ENCODE assay signal across 16 cellular contexts in the genomic region with DNA sequence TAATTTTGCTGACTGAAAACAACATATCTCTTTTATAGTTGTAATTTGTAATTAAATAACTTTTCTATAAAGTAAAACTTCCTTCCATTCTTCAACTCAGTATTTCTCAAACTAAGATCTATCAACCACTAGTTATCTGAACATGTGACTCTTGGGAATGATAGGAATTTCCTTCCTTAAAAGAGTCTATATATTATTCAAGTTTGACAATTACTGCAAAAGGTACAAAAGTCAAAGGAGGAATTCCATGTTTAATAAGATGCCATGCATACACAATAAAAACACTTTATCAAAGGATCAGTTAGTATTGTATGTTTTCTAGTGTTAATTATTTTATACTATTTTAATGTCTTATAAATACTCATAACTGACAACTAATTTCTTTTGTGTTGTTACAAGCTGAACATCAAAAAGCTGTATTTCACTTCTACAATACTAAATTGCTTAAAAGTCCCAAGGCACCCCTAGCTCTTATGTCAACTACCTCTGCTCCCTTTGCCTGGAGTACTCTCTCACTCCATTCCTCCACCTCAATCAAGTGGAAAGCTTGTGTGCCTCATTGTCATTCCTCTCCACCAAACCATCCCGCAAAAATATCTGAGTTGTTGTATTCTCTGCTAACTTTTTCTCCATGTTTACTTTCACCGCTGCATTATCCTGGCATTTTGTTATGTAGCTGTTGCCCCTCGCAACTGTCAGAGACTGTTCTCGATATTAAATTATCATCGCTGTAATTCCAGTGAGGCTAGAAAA.
DNase-seq lines count a peak whose midpoint lies in the region; ATAC-seq, FAIRE-seq and TF ChIP-seq lines count a peak whose summit lies in the region.
"Had no signal": no experiment of that assay in that cellular context is flagged by ENCODE, and none has a peak within 500 bp of the region (broad histone marks: within the 10 kb centered on the region; RNA-seq: fewer than 3 reads in every experiment).

No MANE protein-coding gene starts in this region.

- H3K27ac Mint-ChIP-seq in Caco-2 (ENCODE audit: unreplicated experiment) (peak overlapping the region; percentile 4), astrocyte (ENCODE audit: unreplicated experiment) (no peak overlapping the region), mesothelial cell of epicardium (peak overlapping the region; percentile 29)

- H3K27me3 ChIP-seq in Caco-2 (replicated peaks; ENCODE audit: control insufficient read depth, insufficient read depth, low read length), result no peaks in the 10 kb centered on the region
- no peaks in the 10 kb centered on the region for H3K27me3 ChIP-seq in astrocyte (ENCODE audit: insufficient read depth, low read length)
- no peaks in the 10 kb centered on the region for H3K27me3 ChIP-seq in body of pancreas

- peaks cover 23% of the 10 kb centered on the region for H3K4me1 ChIP-seq in Caco-2
- H3K4me1 ChIP-seq in astrocyte (ENCODE audit: insufficient read depth, low read length), result no peaks in the 10 kb centered on the region
- peaks cover 5% of the 10 kb centered on the region for H3K4me1 ChIP-seq in body of pancreas

- H3K9me3 Mint-ChIP-seq in Caco-2 (ENCODE audit: unreplicated experiment) (no peaks in the 10 kb centered on the region), astrocyte (ENCODE audit: unreplicated experiment) (no peaks in the 10 kb centered on the region), mesothelial cell of epicardium (peaks cover 6% of the 10 kb centered on the region)

- no peaks in the 10 kb centered on the region for H4K20me1 ChIP-seq in astrocyte (ENCODE audit: insufficient read depth, low read length)

- POLR2A ChIA-PET in Caco-2 (lab: Charles Lee), result no interaction called here

- DNase-seq in Caco-2 (no peak), astrocyte (ENCODE audit: low read depth) (peak; percentile 56), glomerular visceral epithelial cell (ENCODE audit: extremely low spot score) (peak; percentile 39), mesothelial cell of epicardium (ENCODE audit: low spot score in 2 of 2, unreplicated experiment in 2 of 2) (no peak), GM13977 (ENCODE audit: low spot score) (no peak), body of pancreas (no peak), posterior vena cava (ENCODE audit: low spot score) (no peak), HCEC 1CT (no peak)
- DNase-seq: AML-193, DMS79 treated with DMSO at 0.1 percent for 48 hours, KG1, NCI-H1048, NCI-H1694, NCI-H2107, NCI-H345 had no signal

- WGBS in body of pancreas, 2 donors, result 93% methylated on average over 5 of the region's 5 CpGs

- CTCF ChIA-PET in Caco-2 (lab: Charles Lee), result no interaction called here

- TF ChIP-seq POLR2A in body of pancreas (IDR thresholded peaks at IDR 0.05), result no peak

- H2AFZ ChIP-seq in astrocyte (ENCODE audit: low read depth, low read length), result no peak overlapping the region

- H3K27ac ChIP-seq in astrocyte (ENCODE audit: low read depth, low read length), result no peak overlapping the region
- no peak overlapping the region for H3K27ac ChIP-seq in body of pancreas

- peaks cover 8% of the 10 kb centered on the region for H3K4me1 Mint-ChIP-seq in Caco-2 (ENCODE audit: low read depth, unreplicated experiment)
- peaks cover 19% of the 10 kb centered on the region for H3K4me1 Mint-ChIP-seq in astrocyte (ENCODE audit: low read depth, unreplicated experiment)
- H3K4me1 Mint-ChIP-seq in mesothelial cell of epicardium, result peaks cover 26% of the 10 kb centered on the region

- no peak for FAIRE-seq in astrocyte (lab: Jason Lieb, UNC)
- FAIRE-seq: GM12891 had no signal

- in situ Hi-C loops in GM13977 (cut with MboI; ENCODE audit: low pct_unique_long_range_greater_than_20kb, low sequenced_read_pairs, unreplicated experiment), result no loop called here

- H3K36me3 Mint-ChIP-seq in Caco-2 (ENCODE audit: insufficient read depth, unreplicated experiment), result no peaks in the 10 kb centered on the region
- no peaks in the 10 kb centered on the region for H3K36me3 Mint-ChIP-seq in astrocyte (ENCODE audit: low read depth, unreplicated experiment)
- no peaks in the 10 kb centered on the region for H3K36me3 Mint-ChIP-seq in mesothelial cell of epicardium

- no peaks in the 10 kb centered on the region for H3K27me3 Mint-ChIP-seq in Caco-2 (ENCODE audit: insufficient read depth, unreplicated experiment)
- H3K27me3 Mint-ChIP-seq in astrocyte (ENCODE audit: low read depth, unreplicated experiment), result no peaks in the 10 kb centered on the region
- H3K27me3 Mint-ChIP-seq in mesothelial cell of epicardium (ENCODE audit: low read depth), result no peaks in the 10 kb centered on the region

- BruUV-seq in Caco-2 (replicated peaks; lab: Mats Ljungman, UMichigan), result no TSS peak

- H3K4me3 Mint-ChIP-seq in Caco-2 (ENCODE audit: unreplicated experiment) (no peak overlapping the region), astrocyte (ENCODE audit: unreplicated experiment) (no peak overlapping the region), mesothelial cell of epicardium (no peak overlapping the region)

- no peak overlapping the region for H3K4me2 ChIP-seq in astrocyte (ENCODE audit: low read length)

- ATAC-seq in body of pancreas, result no peak

- H3K79me2 ChIP-seq in astrocyte (ENCODE audit: insufficient read depth, low read length), result no peaks in the 10 kb centered on the region

- no peaks in the 10 kb centered on the region for H3K36me3 ChIP-seq in Caco-2 (ENCODE audit: control insufficient read depth, insufficient read depth, low read length)
- no peaks in the 10 kb centered on the region for H3K36me3 ChIP-seq in astrocyte (ENCODE audit: insufficient read depth, low read length)
- H3K36me3 ChIP-seq in body of pancreas (replicated peaks in 1 of 2; ENCODE audit: insufficient read depth in 1 of 2, low read depth in 2 of 2), result no peaks in the 10 kb centered on the region

- intact Hi-C loops in Caco-2 (cut with micrococcal nuclease; ENCODE audit: unreplicated experiment) (no loop called here), body of pancreas (cut with DNase I) (no loop called here), posterior vena cava (cut with DNase I) (no loop called here)

- H3K4me3 ChIP-seq in Caco-2 (ENCODE audit: low read depth, low read length) (no peak overlapping the region), astrocyte (ENCODE audit: insufficient read depth, low read depth, low read length) (no peak overlapping the region), body of pancreas (no peak overlapping the region)

- no peaks in the 10 kb centered on the region for H3K9me3 ChIP-seq in Caco-2
- H3K9me3 ChIP-seq in astrocyte (ENCODE audit: insufficient read depth, low read depth, low read length), result no peaks in the 10 kb centered on the region
- H3K9me3 ChIP-seq in body of pancreas, result no peaks in the 10 kb centered on the region

- TF ChIP-seq CTCF in Caco-2 (IDR thresholded peaks at IDR 0.05; ENCODE audit: insufficient read depth in 1 of 2, low read depth in 1 of 2, low read length in 1 of 2, severe bottlenecking in 1 of 2, unreplicated experiment in 1 of 2) (no peak), astrocyte (IDR thresholded peaks at IDR 0.05; ENCODE audit: insufficient read depth, low read depth, low read length) (no peak), mesothelial cell of epicardium (IDR thresholded peaks at IDR 0.05; ENCODE audit: unreplicated experiment) (no peak), GM13977 (IDR thresholded peaks at IDR 0.05; ENCODE audit: extremely low read depth, insufficient read depth, missing control alignments) (no peak), body of pancreas (IDR thresholded peaks at IDR 0.05) (no peak)

- H3K9ac ChIP-seq in astrocyte (ENCODE audit: low read length), result no peak overlapping the region

Comparison
In these comparisons a context has a peak if more than half of its experiments do, and no peak if none do; other contexts are left out.
1. DNase-seq: peak in astrocyte (single experiment) and glomerular visceral epithelial cell (single experiment); none in Caco-2 (0 of 2), mesothelial cell of epicardium (0 of 2), GM13977 (single experiment), body of pancreas (0 of 4), posterior vena cava (single experiment) and HCEC 1CT (single experiment).